19 cellular contexts compared by ENCODE assay signal in genomic region chr7:44215531-44215930, GRCh38. TPM values are rescaled to one million over a fixed set of nuclear protein-coding genes. Genes with fewer than 3 reads are reported as not detected.
DNase-seq lines count a peak whose midpoint lies in the region; TF ChIP-seq lines count a peak whose summit lies in the region.
"Had no signal": no experiment of that assay in that cellular context is flagged by ENCODE, and none has a peak within 500 bp of the region (broad histone marks: within the 10 kb centered on the region; RNA-seq: fewer than 3 reads in every experiment).

No MANE protein-coding gene starts in this region.

- H3K9ac ChIP-seq in NT2/D1 (ENCODE audit: insufficient read length, low read depth) = peak overlapping the region; percentile 50

- H4K20me1 ChIP-seq in osteoblast (ENCODE audit: insufficient read depth, low read length) = peaks cover 8% of the 10 kb centered on the region

- H3K36me3 ChIP-seq in NT2/D1 (ENCODE audit: insufficient read depth, insufficient read length, low read length) = peaks cover 46% of the 10 kb centered on the region
- peaks cover 30% of the 10 kb centered on the region for H3K36me3 ChIP-seq in osteoblast (ENCODE audit: insufficient read depth, low read length)
- H3K36me3 ChIP-seq in HAP-1 (replicated peaks) = peaks cover 25% of the 10 kb centered on the region

- DNase-seq in NCI-H1092 treated with DMSO at 0.1 percent for 48 hours (lab: John Stamatoyannopoulos, UW) (peak; percentile 34), NCI-H1092 (lab: John Stamatoyannopoulos, UW) (no peak), NCI-H1105 treated with DMSO at 0.1 percent for 48 hours (lab: John Stamatoyannopoulos, UW) (peak; percentile 29), NT2/D1 (ENCODE audit: low read depth, low spot score) (no peak), osteoblast (ENCODE audit: insufficient read length, low spot score, missing footprints) (peak; percentile 73), iPS-NIHi11 (ENCODE audit: low spot score) (no peak), HAP-1 (ENCODE audit: low spot score in 2 of 2) (no peak)
- DNase-seq in activated effector memory CD4-positive, alpha-beta T cell treated with anti-CD3 and anti-CD28 coated beads, Interleukin-2, amount 50 U/mL, for 16 hours = no peak
- DNase-seq: activated CD8-positive, alpha-beta T cell treated with anti-CD3 and anti-CD28 coated beads, Interleukin-2, amount 10 ng/mL, durations not matched to agents 7 days and 5 days; activated T-cell treated with anti-CD3 and anti-CD28 coated beads, Interleukin-2, amount 50 U/mL, for 72 hours; body of pancreas; Calu3; NCI-H2081 treated with DMSO at 0.1 percent for 48 hours; NCI-H82; occipital lobe; PC-9 had no signal

- in situ Hi-C loops in HAP-1 (cut with MboI; ENCODE audit: low sequenced_read_pairs) = no loop called here

- no peaks in the 10 kb centered on the region; the same call in 1 of the 2 replicates for H3K9me3 ChIP-seq in NT2/D1 (ENCODE audit: insufficient read depth, low read length)
- H3K9me3 ChIP-seq in osteoblast (ENCODE audit: low read depth, low read length) = no peaks in the 10 kb centered on the region
- no peaks in the 10 kb centered on the region for H3K9me3 ChIP-seq in HAP-1
- H3K9me3 ChIP-seq: body of pancreas had no signal

- no peak overlapping the region for H3K27ac ChIP-seq in osteoblast (ENCODE audit: low read depth, low read length)
- H3K27ac ChIP-seq: 22Rv1, body of pancreas, coronary artery, PC-9 had no signal

- H3K79me2 ChIP-seq in osteoblast (ENCODE audit: insufficient read depth, low read length) = no peaks in the 10 kb centered on the region

- no peaks in the 10 kb centered on the region for H3K27me3 ChIP-seq in NT2/D1 (ENCODE audit: insufficient read depth, insufficient read length)
- no peaks in the 10 kb centered on the region for H3K27me3 ChIP-seq in osteoblast (ENCODE audit: insufficient read depth, low read length)
- H3K27me3 ChIP-seq in HAP-1 (ENCODE audit: low read depth) = no peaks in the 10 kb centered on the region
- H3K27me3 ChIP-seq: body of pancreas had no signal

- H3K4me2 ChIP-seq in osteoblast (ENCODE audit: insufficient read depth, low read length) = no peak overlapping the region
- H3K4me2 ChIP-seq: PC-9 had no signal

- peaks cover 39% of the 10 kb centered on the region for H3K4me1 ChIP-seq in NT2/D1 (ENCODE audit: insufficient read depth, insufficient read length)
- H3K4me1 ChIP-seq in osteoblast (ENCODE audit: insufficient read depth, low read length) = no peaks in the 10 kb centered on the region
- no peaks in the 10 kb centered on the region for H3K4me1 ChIP-seq in HAP-1
- H3K4me1 ChIP-seq: body of pancreas had no signal

- no peak for TF ChIP-seq CTCF in osteoblast (IDR thresholded peaks at IDR 0.05; ENCODE audit: extremely low read depth, low read depth, low read length)

- no peak overlapping the region for H2AFZ ChIP-seq in osteoblast (ENCODE audit: low read length)
- H2AFZ ChIP-seq: PC-9 had no signal

- no peak overlapping the region for H3K4me3 ChIP-seq in NT2/D1 (ENCODE audit: insufficient read length, low read depth)
- H3K4me3 ChIP-seq in osteoblast (ENCODE audit: insufficient read depth, low read length) = no peak overlapping the region
- H3K4me3 ChIP-seq in HAP-1 = no peak overlapping the region
- H3K4me3 ChIP-seq: body of pancreas, coronary artery, PC-9 had no signal

RNA-seq across cellular contexts. Expression of gene YKT6, which starts 14.8 kb away (rescaled TPM):
- 90.1 and 95.2 TPM in 2 replicates for total RNA-seq in osteoblast

RNA-seq across cellular contexts. Expression of gene GCK, which starts 26.3 kb away (rescaled TPM):
- total RNA-seq in osteoblast = not detected in 2 replicates
- total RNA-seq: activated CD8-positive, alpha-beta T cell treated with anti-CD3 and anti-CD28 coated beads, Interleukin-2, amount 10 ng/mL, durations not matched to agents 7 days and 5 days; Calu3; MCF 10A; PC-9 had no signal

Comparison
In these comparisons a context has a peak if more than half of its experiments do, and no peak if none do; other contexts are left out.
1. DNase-seq: peak in NCI-H1092 treated with DMSO at 0.1 percent for 48 hours (single experiment), NCI-H1105 treated with DMSO at 0.1 percent for 48 hours (single experiment) and osteoblast (single experiment); none in NCI-H1092 (single experiment), NT2/D1 (single experiment), iPS-NIHi11 (single experiment), activated effector memory CD4-positive, alpha-beta T cell treated with anti-CD3 and anti-CD28 coated beads, Interleukin-2, amount 50 U/mL, for 16 hours (single experiment) and HAP-1 (0 of 2).